14 cellular contexts compared by ENCODE assay signal in the genomic region with DNA sequence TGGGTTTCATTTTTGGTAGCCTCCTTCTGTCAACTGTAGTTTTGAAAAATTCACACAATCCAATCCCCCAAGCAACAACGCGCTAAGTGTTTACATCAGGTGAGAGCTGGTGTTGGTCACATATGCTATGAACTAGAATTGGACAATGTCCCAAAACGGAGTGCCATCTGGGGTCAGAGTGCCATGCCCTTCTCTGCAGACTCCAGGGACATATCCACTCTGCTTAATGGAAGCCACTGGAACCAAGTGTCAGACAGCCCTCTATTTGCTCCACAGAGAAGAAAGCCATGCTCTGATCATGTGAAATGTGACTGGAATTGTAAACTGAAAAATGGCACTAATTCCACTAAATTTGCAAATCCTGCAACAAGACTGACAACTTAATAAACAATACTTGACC.
"Had no signal": no experiment of that assay in that cellular context is flagged by ENCODE, and none has a peak within 500 bp of the region (broad histone marks: within the 10 kb centered on the region; RNA-seq: fewer than 3 reads in every experiment).

No MANE protein-coding gene starts in this region.

- H3K9me3 Mint-ChIP-seq: activated naive CD8-positive, alpha-beta T cell treated with anti-CD3 and anti-CD28 coated beads, Interleukin-2, amount 10 ng/mL, durations not matched to agents 7 days and 5 days; activated T-cell treated with anti-CD3 and anti-CD28 coated beads, Interleukin-2, amount 50 U/mL, for 24 hours; memory B cell; nephron; stimulated activated naive CD8-positive, alpha-beta T cell treated with anti-CD3 and anti-CD28 coated beads, Interleukin-15, Interleukin-2, amounts not matched to agents 100 ng/mL and 50 ng/mL, for 24 hours; T-helper 2 cell treated with Interferon-gamma antibody and Interleukin-4, amounts not matched to agents 5 μg/mL and 100 μg/mL, for 36 hours had no signal

- H3K27ac ChIP-seq: colonic mucosa, thyroid gland had no signal

- H3K27me3 ChIP-seq: colonic mucosa, thyroid gland had no signal

- H3K4me1 Mint-ChIP-seq: activated naive CD8-positive, alpha-beta T cell treated with anti-CD3 and anti-CD28 coated beads, Interleukin-2, amount 10 ng/mL, durations not matched to agents 7 days and 5 days had no signal

- H3K9me3 ChIP-seq: colonic mucosa, thyroid gland had no signal

- H3K4me3 ChIP-seq: colonic mucosa, thyroid gland had no signal

- H3K27me3 Mint-ChIP-seq: activated T-cell treated with anti-CD3 and anti-CD28 coated beads, Interleukin-2, amount 50 U/mL, for 24 hours; stimulated activated naive CD8-positive, alpha-beta T cell treated with anti-CD3 and anti-CD28 coated beads, Interleukin-15, Interleukin-2, amounts not matched to agents 100 ng/mL and 50 ng/mL, for 24 hours had no signal

- H3K27ac Mint-ChIP-seq: activated naive CD8-positive, alpha-beta T cell treated with anti-CD3 and anti-CD28 coated beads, Interleukin-2, amount 10 ng/mL, durations not matched to agents 7 days and 5 days; activated T-cell treated with anti-CD3 and anti-CD28 coated beads, Interleukin-2, amount 50 U/mL, for 24 hours; memory B cell; nephron; stimulated activated naive CD8-positive, alpha-beta T cell treated with anti-CD3 and anti-CD28 coated beads, Interleukin-15, Interleukin-2, amounts not matched to agents 100 ng/mL and 50 ng/mL, for 24 hours; T-helper 2 cell treated with Interferon-gamma antibody and Interleukin-4, amounts not matched to agents 5 μg/mL and 100 μg/mL, for 36 hours had no signal

- H3K36me3 ChIP-seq: colonic mucosa, thyroid gland had no signal

- H3K36me3 Mint-ChIP-seq: activated naive CD8-positive, alpha-beta T cell treated with anti-CD3 and anti-CD28 coated beads, Interleukin-2, amount 10 ng/mL, durations not matched to agents 7 days and 5 days had no signal

- H3K4me3 Mint-ChIP-seq: activated naive CD8-positive, alpha-beta T cell treated with anti-CD3 and anti-CD28 coated beads, Interleukin-2, amount 10 ng/mL, durations not matched to agents 7 days and 5 days; activated T-cell treated with anti-CD3 and anti-CD28 coated beads, Interleukin-2, amount 50 U/mL, for 24 hours; memory B cell; nephron; stimulated activated naive CD8-positive, alpha-beta T cell treated with anti-CD3 and anti-CD28 coated beads, Interleukin-15, Interleukin-2, amounts not matched to agents 100 ng/mL and 50 ng/mL, for 24 hours; T-helper 2 cell treated with Interferon-gamma antibody and Interleukin-4, amounts not matched to agents 5 μg/mL and 100 μg/mL, for 36 hours had no signal

- DNase-seq: activated CD4-positive, alpha-beta T cell treated with anti-CD3 and anti-CD28 coated beads, Interleukin-2, amount 50 U/mL, for 4 hours; activated CD4-positive, CD25-positive, alpha-beta regulatory T cell treated with anti-CD3 and anti-CD28 coated beads, Interleukin-2, amount 50 U/mL, for 72 hours; activated gamma-delta T cell; activated naive CD8-positive, alpha-beta T cell treated with anti-CD3 and anti-CD28 coated beads, Interleukin-2, amount 10 ng/mL, durations not matched to agents 7 days and 5 days; activated T-cell treated with anti-CD3 and anti-CD28 coated beads, Interleukin-2, amount 50 U/mL, for 24 hours; aorta; colonic mucosa; left cardiac atrium; stimulated activated CD4-positive, alpha-beta T cell treated with anti-CD3 and anti-CD28 coated beads, Interleukin-4, amount 100 ng/mL, for 24 hours; thyroid gland had no signal
